8 cellular contexts compared by ENCODE assay signal in the genomic region with DNA sequence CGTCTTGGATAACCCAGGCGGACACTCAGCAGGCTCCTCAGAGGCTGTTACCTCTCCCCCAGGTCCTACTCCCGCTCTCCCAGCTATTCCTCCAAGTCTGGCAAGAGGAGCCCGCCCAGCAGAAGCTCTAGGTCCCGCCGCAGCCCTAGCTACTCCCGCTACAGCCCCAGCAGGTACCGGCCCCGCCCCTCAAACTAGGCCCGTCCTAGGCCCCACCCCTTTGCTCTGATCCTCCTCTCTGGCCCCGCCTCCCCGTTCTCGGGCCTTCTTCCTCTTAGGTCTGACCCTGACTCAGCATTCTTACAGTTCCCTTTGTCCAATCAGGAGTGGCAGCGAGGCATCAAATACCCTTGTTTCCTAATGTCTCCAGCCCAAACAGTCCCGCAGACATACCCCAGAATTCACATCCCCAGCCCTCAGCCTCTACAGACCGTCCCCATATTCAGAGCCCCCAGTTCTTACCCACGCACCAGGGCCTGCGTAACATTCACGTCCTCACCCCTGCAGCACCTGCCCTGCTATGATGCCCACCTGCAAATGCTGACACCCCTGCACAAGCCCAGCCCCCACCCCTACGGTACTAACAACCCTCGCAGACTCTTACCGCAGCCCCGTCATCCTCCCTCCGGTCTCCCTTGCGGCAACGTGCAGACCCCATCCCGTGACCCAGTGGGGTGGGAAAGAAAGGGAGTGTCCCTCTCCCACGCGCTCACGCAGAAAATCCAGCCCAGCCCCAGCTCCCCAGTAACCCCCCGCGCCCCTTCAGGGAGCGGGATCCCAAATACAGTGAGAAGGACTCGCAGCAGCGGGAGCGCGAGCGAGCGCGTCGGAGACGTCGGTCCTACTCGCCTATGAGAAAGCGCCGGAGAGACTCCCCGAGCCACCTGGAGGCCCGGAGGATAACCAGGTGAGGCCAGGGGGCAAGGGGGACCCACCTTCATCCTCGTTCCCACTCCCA.
DNase-seq lines count a peak whose midpoint lies in the region; TF ChIP-seq lines count a peak whose summit lies in the region.

No MANE protein-coding gene starts in this region.

- TF ChIP-seq CTCF in MM.1S (IDR thresholded peaks at IDR 0.05; ENCODE audit: low read length) (no peak), nephron progenitor cell (IDR thresholded peaks at IDR 0.05) (no peak)

- H3K9ac ChIP-seq in MM.1S (ENCODE audit: low read length) = no peak overlapping the region

- no peaks in the 10 kb centered on the region for H4K20me1 ChIP-seq in MM.1S (ENCODE audit: insufficient read depth, low read length)

- no peak overlapping the region for H2AFZ ChIP-seq in MM.1S (ENCODE audit: low read length)

- peak; percentile 69 for DNase-seq in ACHN
- DNase-seq in MM.1S = peak; percentile 14
- DNase-seq in foreskin melanocyte = peak; percentile 16
- peak; percentile 95 for DNase-seq in nephron progenitor cell
- no peak for DNase-seq in NCI-H1105 (lab: John Stamatoyannopoulos, UW)
- DNase-seq in NCI-H2196 (lab: John Stamatoyannopoulos, UW; ENCODE audit: unreplicated experiment) = no peak
- no peak for DNase-seq in GF-D8 (lab: John Stamatoyannopoulos, UW)
- DNase-seq in RKO (ENCODE audit: low spot score) = no peak

- H3K36me3 Mint-ChIP-seq in nephron progenitor cell (ENCODE audit: low read depth) = no peaks in the 10 kb centered on the region

- no peaks in the 10 kb centered on the region for H3K79me2 ChIP-seq in MM.1S (ENCODE audit: low read length)

- H3K9me2 ChIP-seq in MM.1S (replicated peaks; ENCODE audit: insufficient read depth, low read length) = no peaks in the 10 kb centered on the region

- H3K27me3 Mint-ChIP-seq in nephron progenitor cell (ENCODE audit: low read depth, poor library complexity) = peaks cover 7% of the 10 kb centered on the region

- peak overlapping the region; percentile 83 for H3K4me3 Mint-ChIP-seq in nephron progenitor cell

- no peaks in the 10 kb centered on the region for H3K27me3 ChIP-seq in MM.1S (replicated peaks; ENCODE audit: insufficient read depth, low read length)

- no peaks in the 10 kb centered on the region for H3F3A ChIP-seq in MM.1S (ENCODE audit: insufficient read depth, low read length)

- no peaks in the 10 kb centered on the region for H3K36me3 ChIP-seq in MM.1S (replicated peaks; ENCODE audit: insufficient read depth, low read length)

- no peak overlapping the region for H3K27ac ChIP-seq in MM.1S (ENCODE audit: low read length)

- peaks cover 23% of the 10 kb centered on the region for H3K4me1 Mint-ChIP-seq in nephron progenitor cell

- no peaks in the 10 kb centered on the region for H3K4me1 ChIP-seq in MM.1S (ENCODE audit: low read length)

- no peak overlapping the region for H3K4me2 ChIP-seq in MM.1S (ENCODE audit: low read depth, low read length)

- in situ Hi-C loops in ACHN (cut with HindIII; ENCODE audit: low pct_ligation_motif_present, low pct_unique_long_range_greater_than_20kb, low sequenced_read_pairs) = no loop called here

- peaks cover 4% of the 10 kb centered on the region for H3K9me3 Mint-ChIP-seq in nephron progenitor cell

- no peaks in the 10 kb centered on the region for H3K9me3 ChIP-seq in MM.1S (replicated peaks; ENCODE audit: insufficient read depth, low read length)

- no peak overlapping the region for H3K4me3 ChIP-seq in MM.1S (ENCODE audit: low read length)

- H3K27ac Mint-ChIP-seq in nephron progenitor cell = peak overlapping the region; percentile 65

Comparison
In these comparisons a context has a peak if more than half of its experiments do, and no peak if none do; other contexts are left out.
1. DNase-seq: peak in ACHN (single experiment), MM.1S (single experiment), foreskin melanocyte (single experiment) and nephron progenitor cell (single experiment); none in NCI-H1105 (single experiment), NCI-H2196 (single experiment), GF-D8 (single experiment) and RKO (single experiment).